Comparison of ENCODE assay signal across 10 cellular contexts in the genomic region with DNA sequence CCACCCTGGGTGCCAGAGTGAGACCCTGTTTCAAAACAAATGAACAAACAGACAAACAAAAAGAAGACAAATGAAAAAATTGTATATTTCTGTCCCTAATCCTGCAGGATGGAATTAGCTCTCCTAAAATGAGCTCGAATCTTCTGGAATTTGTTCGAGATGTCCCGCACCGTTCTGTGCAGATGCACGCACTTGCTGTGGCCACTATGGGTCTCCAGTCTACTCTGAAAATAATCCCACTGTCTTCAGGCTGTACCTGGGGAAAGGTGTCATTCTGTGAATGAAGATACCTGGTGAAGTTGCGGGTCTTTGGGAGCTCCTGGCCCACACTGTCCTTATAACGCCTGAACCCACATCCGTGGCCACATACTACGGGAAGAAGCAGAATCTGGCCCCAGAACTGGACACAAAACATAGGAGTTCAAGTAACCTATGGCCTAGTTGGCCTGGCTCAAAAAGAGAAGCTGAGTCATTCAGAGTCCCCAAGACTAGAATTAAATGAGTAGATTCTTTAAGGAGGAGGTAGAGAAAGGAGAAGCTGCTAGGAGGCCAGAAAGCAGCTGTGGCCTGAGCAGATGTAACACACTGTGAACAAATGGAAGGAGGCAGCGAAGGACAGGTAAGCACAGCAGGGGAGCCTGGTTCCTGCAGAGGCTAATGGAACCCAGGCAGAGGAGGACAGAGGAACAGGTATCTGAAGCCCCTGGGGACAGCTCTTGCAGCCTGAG.
DNase-seq lines count a peak whose midpoint lies in the region; ATAC-seq and TF ChIP-seq lines count a peak whose summit lies in the region.
"Had no signal": no experiment of that assay in that cellular context is flagged by ENCODE, and none has a peak within 500 bp of the region (broad histone marks: within the 10 kb centered on the region; RNA-seq: fewer than 3 reads in every experiment).

No MANE protein-coding gene starts in this region.

- peak overlapping the region; percentile 13 for H3K27ac Mint-ChIP-seq in chondrocyte (ENCODE audit: unreplicated experiment)
- H3K27ac Mint-ChIP-seq: stimulated activated naive CD8-positive, alpha-beta T cell treated with anti-CD3 and anti-CD28 coated beads, Interleukin-15, Interleukin-2, amounts not matched to agents 100 ng/mL and 50 ng/mL, for 24 hours had no signal

- H3K4me1 Mint-ChIP-seq in chondrocyte (ENCODE audit: low read depth) = peaks cover 38% of the 10 kb centered on the region

- peak overlapping the region; percentile 19 for H3K4me2 ChIP-seq in BLaER1
- no peak overlapping the region for H3K4me2 ChIP-seq in mammary epithelial cell (ENCODE audit: insufficient read depth, low read depth, low read length)
- H3K4me2 ChIP-seq in neuronal stem cell (ENCODE audit: insufficient read depth, low read length, poor library complexity, severe bottlenecking) = no peak overlapping the region

- DNase-seq in chondrocyte (ENCODE audit: low spot score) (no peak), mammary epithelial cell (no peak), neuronal stem cell (ENCODE audit: low spot score) (no peak), psoas muscle (no peak)
- DNase-seq in effector CD4-positive, alpha-beta T cell = no peak
- DNase-seq: activated naive CD4-positive, alpha-beta T cell had no signal

- H3K4me1 ChIP-seq in BLaER1 (peaks cover 68% of the 10 kb centered on the region), mammary epithelial cell (ENCODE audit: insufficient read depth, low read length) (no peaks in the 10 kb centered on the region), neuronal stem cell (ENCODE audit: control insufficient read depth in 2 of 2, insufficient read depth in 1 of 2, low read depth in 1 of 2, low read length in 2 of 2) (peaks cover 8 to 26% of the 10 kb centered on the region in 2 donors), psoas muscle (peaks cover 61% of the 10 kb centered on the region)

- no peaks in the 10 kb centered on the region for H3K9me3 Mint-ChIP-seq in chondrocyte (ENCODE audit: low read depth)
- H3K9me3 Mint-ChIP-seq: stimulated activated naive CD8-positive, alpha-beta T cell treated with anti-CD3 and anti-CD28 coated beads, Interleukin-15, Interleukin-2, amounts not matched to agents 100 ng/mL and 50 ng/mL, for 24 hours had no signal

- H3K79me2 ChIP-seq in mammary epithelial cell (ENCODE audit: insufficient read depth, low read length) = no peaks in the 10 kb centered on the region

- H3K27ac ChIP-seq in BLaER1 (peak overlapping the region; percentile 40), mammary epithelial cell (ENCODE audit: insufficient read depth, low read depth, low read length) (no peak overlapping the region), neuronal stem cell (replicated peaks; ENCODE audit: low read length) (no peak overlapping the region), psoas muscle (no peak overlapping the region)

- H3K9me3 ChIP-seq in BLaER1 (peaks cover 5% of the 10 kb centered on the region), mammary epithelial cell (replicated peaks; ENCODE audit: insufficient read depth, low read length) (no peaks in the 10 kb centered on the region), neuronal stem cell (replicated peaks in 1 of 2; ENCODE audit: control insufficient read depth in 2 of 2, insufficient read depth in 1 of 2, low read depth in 1 of 2, low read length in 2 of 2) (no peaks in the 10 kb centered on the region), psoas muscle (no peaks in the 10 kb centered on the region)

- peaks cover 31% of the 10 kb centered on the region for H4K20me1 ChIP-seq in BLaER1
- H4K20me1 ChIP-seq in mammary epithelial cell (ENCODE audit: insufficient read depth, low read length) = no peaks in the 10 kb centered on the region

- H4K91ac ChIP-seq in neuronal stem cell (ENCODE audit: low read depth, low read length, poor library complexity) = no peak overlapping the region

- ATAC-seq in GM18861 (IDR thresholded peaks at IDR 0.05; ENCODE audit: unreplicated experiment) = peak; percentile 29
- ATAC-seq in HG03439 (IDR thresholded peaks at IDR 0.05; ENCODE audit: unreplicated experiment) = peak; percentile 30
- ATAC-seq in psoas muscle = no peak

- no peak overlapping the region for H3K4ac ChIP-seq in neuronal stem cell (ENCODE audit: low read length)

- H2BK5ac ChIP-seq in neuronal stem cell (ENCODE audit: low read length) = no peak overlapping the region

- no peak overlapping the region for H4K8ac ChIP-seq in neuronal stem cell (ENCODE audit: low read depth, low read length)

- H2AK5ac ChIP-seq in neuronal stem cell (ENCODE audit: low read depth, low read length) = no peak overlapping the region

- H3K9ac ChIP-seq in BLaER1 (no peak overlapping the region), mammary epithelial cell (ENCODE audit: insufficient read depth, low read length) (no peak overlapping the region), neuronal stem cell (ENCODE audit: low read depth, low read length, poor library complexity) (no peak overlapping the region)

- dilution Hi-C loops in mammary epithelial cell (cut with HindIII; ENCODE audit: low sequenced_read_pairs) = loop anchor here (5.0 kb wide), 1 partner anchor 44 kb away; no protein-coding TSS in a partner anchor

- H3K23ac ChIP-seq in neuronal stem cell (ENCODE audit: low read depth, low read length, poor library complexity) = no peak overlapping the region

- H3K4me3 Mint-ChIP-seq in chondrocyte (ENCODE audit: unreplicated experiment) = no peak overlapping the region
- H3K4me3 Mint-ChIP-seq: stimulated activated naive CD8-positive, alpha-beta T cell treated with anti-CD3 and anti-CD28 coated beads, Interleukin-15, Interleukin-2, amounts not matched to agents 100 ng/mL and 50 ng/mL, for 24 hours had no signal

- no peak overlapping the region for H2BK12ac ChIP-seq in neuronal stem cell (ENCODE audit: low read length)

- CTCF ChIA-PET in mammary epithelial cell (lab: Charles Lee; ENCODE audit: low non-redundant PET) = no interaction called here

- peaks cover 3% of the 10 kb centered on the region for H3K36me3 Mint-ChIP-seq in chondrocyte (ENCODE audit: low read depth)

- intact Hi-C loops in mammary epithelial cell (cut with micrococcal nuclease) = no loop called here
- intact Hi-C loops in psoas muscle (cut with DNase I) = loop anchor here in 1 of 2 donors (5.0 kb wide), 1 partner anchor 34 kb away; no protein-coding TSS in a partner anchor

- H3K4me3 ChIP-seq in BLaER1 = no peak overlapping the region
- no peak overlapping the region for H3K4me3 ChIP-seq in mammary epithelial cell (replicated peaks in 1 of 3; ENCODE audit: insufficient read depth in 1 of 3, low read depth in 2 of 3, low read length in 3 of 3)
- no peak overlapping the region for H3K4me3 ChIP-seq in neuronal stem cell (ENCODE audit: low read length in 2 of 2)
- H3K4me3 ChIP-seq in psoas muscle = no peak overlapping the region

- 94% methylated on average over 9 of the region's 10 CpGs for WGBS in mammary epithelial cell (ENCODE audit: low coverage, missing lambda C conversion rate)
- WGBS in neuronal stem cell (ENCODE audit: extremely low coverage in 2 of 2, insufficient read length in 2 of 2, insufficient replicate concordance in 1 of 2), 2 donors = no CpG with 5 or more reads among the region's 10 CpGs
- WGBS in psoas muscle, 3 donors = 81 to 91% (median 87%) methylated on average over 10 of the region's 10 CpGs

- BruUV-seq in mammary epithelial cell (replicated peaks; lab: Mats Ljungman, UMichigan) = no TSS peak

- TF ChIP-seq CTCF in chondrocyte (IDR thresholded peaks at IDR 0.05) = no peak
- no peak for TF ChIP-seq CTCF in mammary epithelial cell (conservative IDR thresholded peaks at IDR 0.05 in 1 of 2, IDR thresholded peaks at IDR 0.05 in 1 of 2; ENCODE audit: extremely low read depth in 1 of 2, insufficient read depth in 1 of 2, low read depth in 1 of 2, low read length in 2 of 2)
- no peak for TF ChIP-seq CTCF in psoas muscle (IDR thresholded peaks at IDR 0.05)

- H3K18ac ChIP-seq in neuronal stem cell (ENCODE audit: low read length) = no peak overlapping the region

- H3K79me1 ChIP-seq in neuronal stem cell (ENCODE audit: low read depth, low read length) = peaks cover 2% of the 10 kb centered on the region

- H3K14ac ChIP-seq in neuronal stem cell (ENCODE audit: low read length) = no peak overlapping the region

- no peak overlapping the region for H2BK15ac ChIP-seq in neuronal stem cell (ENCODE audit: low read length)

- H2AFZ ChIP-seq in mammary epithelial cell (ENCODE audit: low read depth, low read length) (no peak overlapping the region), neuronal stem cell (ENCODE audit: low read length) (no peak overlapping the region)

- no peak overlapping the region for H2BK120ac ChIP-seq in neuronal stem cell (ENCODE audit: low read depth, low read length)

- no peaks in the 10 kb centered on the region for H3K27me3 ChIP-seq in BLaER1
- H3K27me3 ChIP-seq in mammary epithelial cell (ENCODE audit: insufficient read depth, low read length) = no peaks in the 10 kb centered on the region
- no peaks in the 10 kb centered on the region for H3K27me3 ChIP-seq in neuronal stem cell (ENCODE audit: control insufficient read depth in 3 of 3, insufficient read depth in 3 of 3, low read depth in 1 of 3, low read length in 3 of 3)
- H3K27me3 ChIP-seq in psoas muscle (ENCODE audit: insufficient read depth in 3 of 3, low read length in 2 of 3) = no peaks in the 10 kb centered on the region

- no peaks in the 10 kb centered on the region for H3K27me3 Mint-ChIP-seq in chondrocyte (ENCODE audit: low read depth)
- H3K27me3 Mint-ChIP-seq: stimulated activated naive CD8-positive, alpha-beta T cell treated with anti-CD3 and anti-CD28 coated beads, Interleukin-15, Interleukin-2, amounts not matched to agents 100 ng/mL and 50 ng/mL, for 24 hours had no signal

- peaks cover 40% of the 10 kb centered on the region for H3K36me3 ChIP-seq in BLaER1
- H3K36me3 ChIP-seq in mammary epithelial cell (ENCODE audit: insufficient read depth, low read length) = no peaks in the 10 kb centered on the region
- no peaks in the 10 kb centered on the region for H3K36me3 ChIP-seq in neuronal stem cell (replicated peaks in 1 of 2; ENCODE audit: control insufficient read depth in 2 of 2, insufficient read depth in 2 of 2, low read length in 2 of 2)
- H3K36me3 ChIP-seq in psoas muscle (ENCODE audit: insufficient read depth in 1 of 2, low read depth in 1 of 2) = no peaks in the 10 kb centered on the region

- in situ Hi-C loops in mammary epithelial cell (cut with MboI; ENCODE audit: low sequenced_read_pairs in 2 of 2) = no loop called here

Comparison
In these comparisons a context has a peak if more than half of its experiments do, and no peak if none do; other contexts are left out.
1. ATAC-seq: peak in GM18861 (single experiment) and HG03439 (single experiment); none in psoas muscle (0 of 4).